ENCODE assay signal across 7 cellular contexts in the genomic region with DNA sequence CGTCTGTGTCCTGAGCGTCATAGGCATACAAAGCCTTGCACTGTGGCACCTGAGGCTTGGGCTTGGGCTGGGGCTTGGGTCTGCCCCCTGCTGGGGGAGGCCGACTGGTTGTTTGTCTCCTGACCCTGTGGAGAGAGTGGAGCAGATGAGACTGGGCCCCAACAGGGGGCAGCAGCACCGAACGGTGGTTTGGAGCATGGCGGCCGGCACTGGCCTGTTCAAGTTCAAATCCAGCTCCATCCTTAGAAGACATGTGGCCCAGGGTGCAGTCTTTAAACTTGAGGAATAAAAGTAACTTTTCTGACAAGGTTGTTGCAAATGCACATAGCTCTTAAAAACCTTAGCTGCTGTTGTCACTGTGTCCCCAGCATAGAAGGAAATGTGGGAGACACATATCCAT. TPM values are rescaled to one million over a fixed set of nuclear protein-coding genes. Genes with fewer than 3 reads are reported as not detected.
DNase-seq lines count a peak whose midpoint lies in the region; ATAC-seq and TF ChIP-seq lines count a peak whose summit lies in the region.

No MANE protein-coding gene starts in this region.

- TF ChIP-seq CTCF in GM12874 (IDR thresholded peaks at IDR 0.05; ENCODE audit: insufficient read depth, low read depth, low read length): peak; percentile 80

- no peak overlapping the region for H3K4me3 Mint-ChIP-seq in activated naive CD8-positive, alpha-beta T cell treated with anti-CD3 and anti-CD28 coated beads, Interleukin-2, amount 10 ng/mL, durations not matched to agents 7 days and 5 days

- peak overlapping the region; percentile 31 for H3K27ac Mint-ChIP-seq in activated naive CD8-positive, alpha-beta T cell treated with anti-CD3 and anti-CD28 coated beads, Interleukin-2, amount 10 ng/mL, durations not matched to agents 7 days and 5 days

- H3K4me1 Mint-ChIP-seq in activated naive CD8-positive, alpha-beta T cell treated with anti-CD3 and anti-CD28 coated beads, Interleukin-2, amount 10 ng/mL, durations not matched to agents 7 days and 5 days: peaks cover 26% of the 10 kb centered on the region

- POLR2A ChIA-PET in activated naive CD8-positive, alpha-beta T cell treated with anti-CD3 and anti-CD28 coated beads, Interleukin-2, amount 10 ng/mL, durations not matched to agents 7 days and 5 days (lab: Charles Lee): no interaction called here

- ATAC-seq in HG03060 (IDR thresholded peaks at IDR 0.05; ENCODE audit: low read depth, unreplicated experiment) (peak; percentile 67), SK-N-SH treated with all-trans-retinoic acid at 6 μM for 48 hours (peak; percentile 94)
- peak; percentile 87 for ATAC-seq in activated naive CD8-positive, alpha-beta T cell treated with anti-CD3 and anti-CD28 coated beads, Interleukin-2, amount 10 ng/mL, durations not matched to agents 7 days and 5 days (ENCODE audit: low read depth)

- H3K9me3 Mint-ChIP-seq in activated naive CD8-positive, alpha-beta T cell treated with anti-CD3 and anti-CD28 coated beads, Interleukin-2, amount 10 ng/mL, durations not matched to agents 7 days and 5 days: no peaks in the 10 kb centered on the region

- peak; percentile 66 for DNase-seq in activated naive CD8-positive, alpha-beta T cell treated with anti-CD3 and anti-CD28 coated beads, Interleukin-2, amount 10 ng/mL, durations not matched to agents 7 days and 5 days
- peak; percentile 63 for DNase-seq in iPS DF 19.7 (ENCODE audit: low read depth, low spot score)
- peak in 2 of 3 donors; percentile 12 to 32 for DNase-seq in stimulated activated CD4-positive, alpha-beta T cell treated with anti-CD3 and anti-CD28 coated beads, TNF-alpha, amount 100 ng/mL, for 1 hour (ENCODE audit: low read depth in 3 of 3, low spot score in 1 of 3)
- no peak for DNase-seq in inferior parietal cortex (ENCODE audit: extremely low spot score)

- no peaks in the 10 kb centered on the region for H3K27me3 Mint-ChIP-seq in activated naive CD8-positive, alpha-beta T cell treated with anti-CD3 and anti-CD28 coated beads, Interleukin-2, amount 10 ng/mL, durations not matched to agents 7 days and 5 days

- H3K36me3 Mint-ChIP-seq in activated naive CD8-positive, alpha-beta T cell treated with anti-CD3 and anti-CD28 coated beads, Interleukin-2, amount 10 ng/mL, durations not matched to agents 7 days and 5 days: peaks cover 57% of the 10 kb centered on the region

TF ChIP-seq in SK-N-SH treated with all-trans-retinoic acid at 6 μM for 48 hours, 23 proteins besides CTCF, POLR2A, EP300 and RAD21:
- TF ChIP-seq TCF4 (CRISPR knock-in tag; IDR thresholded peaks at IDR 0.05; ENCODE audit: borderline replicate concordance) (no peak), ESRRG (CRISPR knock-in tag; IDR thresholded peaks at IDR 0.05) (no peak), BACH2 (CRISPR knock-in tag; IDR thresholded peaks at IDR 0.05; ENCODE audit: borderline replicate concordance) (no peak)
TF ChIP-seq in SK-N-SH treated with all-trans-retinoic acid at 6 μM for 48 hours: peak in this region for 0.

RNA-seq across cellular contexts. Expression of a gene that starts 33.3 kb away (rescaled TPM):
- 10 to 100 TPM; 72.1 to 75.9 TPM for total RNA-seq in activated naive CD8-positive, alpha-beta T cell treated with anti-CD3 and anti-CD28 coated beads, Interleukin-2, amount 10 ng/mL, durations not matched to agents 7 days and 5 days
